In genomic region chr9:89912605-89912953, GRCh38 we compare ENCODE assay signal across 22 cellular contexts.
"Had no signal": no experiment of that assay in that cellular context is flagged by ENCODE, and none has a peak within 500 bp of the region (broad histone marks: within the 10 kb centered on the region; RNA-seq: fewer than 3 reads in every experiment).

No MANE protein-coding gene starts in this region.

- H3K27me3 ChIP-seq: SJSA1 had no signal

- ATAC-seq: K562 had no signal

- DNase-seq: Kasumi-1, MM.1S, NCI-H1092 treated with DMSO at 0.1 percent for 48 hours, NCI-H1436, NCI-H187, NCI-H2029, NCI-H2081 treated with DMSO at 0.1 percent for 48 hours, NCI-H2171, NCI-H226, NCI-H446, NCI-H510A, NCI-H524 treated with DMSO at 0.1 percent for 48 hours, NCI-H69, NCI-H774, Right ventricle myocardium superior, RPMI8226, SIG-M5 had no signal

- H3K4me3 ChIP-seq: K562, SJSA1, SK-N-MC had no signal

- H3K27ac ChIP-seq: HL-60, KMS-11, SJSA1, SK-N-MC had no signal

- H3K4me1 ChIP-seq: SJSA1 had no signal

- H3K36me3 ChIP-seq: SJSA1 had no signal

- H3K9me3 ChIP-seq: SJSA1 had no signal
